Comparison of ENCODE assay signal across 22 cellular contexts in genomic region chr7:76142861-76143260, GRCh38. TPM values are rescaled to one million over a fixed set of nuclear protein-coding genes. Genes with fewer than 3 reads are reported as not detected.
DNase-seq lines count a peak whose midpoint lies in the region; ATAC-seq lines count a peak whose summit lies in the region.
"Had no signal": no experiment of that assay in that cellular context is flagged by ENCODE, and none has a peak within 500 bp of the region (broad histone marks: within the 10 kb centered on the region; RNA-seq: fewer than 3 reads in every experiment).

No MANE protein-coding gene starts in this region.

- peak; percentile 88 for ATAC-seq in activated naive CD8-positive, alpha-beta T cell treated with anti-CD3 and anti-CD28 coated beads, Interleukin-2, amount 50 U/mL, for 24 hours
- ATAC-seq in HG03135 (IDR thresholded peaks at IDR 0.05; ENCODE audit: unreplicated experiment) (no peak), GM19324 (IDR thresholded peaks at IDR 0.05; ENCODE audit: low FRiP score, unreplicated experiment) (no peak)
- ATAC-seq: esophagus mucosa had no signal

- peak; percentile 30 for DNase-seq in activated gamma-delta T cell treated with Interleukin-2 at 50 U/mL for 16 hours
- DNase-seq in activated gamma-delta T cell (lab: John Stamatoyannopoulos, UW): no peak
- DNase-seq in activated naive CD8-positive, alpha-beta T cell treated with anti-CD3 and anti-CD28 coated beads, Interleukin-2, amount 50 U/mL, for 24 hours: no peak
- DNase-seq in NCI-H1417 treated with DMSO at 0.1 percent for 48 hours (lab: John Stamatoyannopoulos, UW): no peak
- DNase-seq: DMS 273 treated with DMSO at 0.1 percent for 48 hours; effector memory CD4-positive, alpha-beta T cell; IMR-90; MG63; NCI-H1694; NCI-H2171 treated with DMSO at 0.1 percent for 48 hours; NCI-H524 treated with DMSO at 0.1 percent for 48 hours; uterus had no signal

- no peak overlapping the region for H3K4me3 ChIP-seq in thymus (ENCODE audit: low read length)
- H3K4me3 ChIP-seq: hepatocyte, MG63, neural progenitor cell, SK-N-MC, suprapubic skin, uterus had no signal

- peaks cover 5% of the 10 kb centered on the region for H3K36me3 Mint-ChIP-seq in T-helper 1 cell treated with Interleukin-12 subunit alpha and Interleukin-12 subunit beta and Interleukin-4 antibody, amounts not matched to agents 30 μg/mL and 1 μg/mL, for 36 hours (ENCODE audit: low read depth)
- H3K36me3 Mint-ChIP-seq in activated naive CD8-positive, alpha-beta T cell treated with anti-CD3 and anti-CD28 coated beads, Interleukin-2, amount 50 U/mL, for 24 hours (ENCODE audit: low read depth): no peaks in the 10 kb centered on the region
- H3K36me3 Mint-ChIP-seq: brain, neural progenitor cell had no signal

- peak overlapping the region; percentile 65 for H3K27ac ChIP-seq in thymus (ENCODE audit: low read depth)
- H3K27ac ChIP-seq: hepatocyte, neural progenitor cell, SK-N-MC, suprapubic skin, uterus had no signal

- H3K4me3 Mint-ChIP-seq in T-helper 1 cell treated with Interleukin-12 subunit alpha and Interleukin-12 subunit beta and Interleukin-4 antibody, amounts not matched to agents 30 μg/mL and 1 μg/mL, for 36 hours: peak overlapping the region; percentile 29
- H3K4me3 Mint-ChIP-seq in activated naive CD8-positive, alpha-beta T cell treated with anti-CD3 and anti-CD28 coated beads, Interleukin-2, amount 50 U/mL, for 24 hours: no peak overlapping the region
- H3K4me3 Mint-ChIP-seq: brain, neural progenitor cell had no signal

- WGBS in thymus: 86% methylated on average over 5 of the region's 5 CpGs

- H3K4me1 ChIP-seq in thymus (ENCODE audit: control insufficient read depth, insufficient read depth, low read length): no peaks in the 10 kb centered on the region
- H3K4me1 ChIP-seq: neural progenitor cell, suprapubic skin, uterus had no signal

- no peaks in the 10 kb centered on the region for H3K36me3 ChIP-seq in thymus (ENCODE audit: control insufficient read depth, insufficient read depth)
- H3K36me3 ChIP-seq: MG63, neural progenitor cell, suprapubic skin, uterus had no signal

- H3K27ac Mint-ChIP-seq in T-helper 1 cell treated with Interleukin-12 subunit alpha and Interleukin-12 subunit beta and Interleukin-4 antibody, amounts not matched to agents 30 μg/mL and 1 μg/mL, for 36 hours: peak overlapping the region; percentile 84
- no peak overlapping the region for H3K27ac Mint-ChIP-seq in activated naive CD8-positive, alpha-beta T cell treated with anti-CD3 and anti-CD28 coated beads, Interleukin-2, amount 50 U/mL, for 24 hours
- H3K27ac Mint-ChIP-seq: brain, neural progenitor cell had no signal

- H3K27me3 ChIP-seq in thymus (ENCODE audit: control insufficient read depth, insufficient read depth): no peaks in the 10 kb centered on the region
- H3K27me3 ChIP-seq: MG63, neural progenitor cell, suprapubic skin, uterus had no signal

- peaks cover 16% of the 10 kb centered on the region for H3K4me1 Mint-ChIP-seq in T-helper 1 cell treated with Interleukin-12 subunit alpha and Interleukin-12 subunit beta and Interleukin-4 antibody, amounts not matched to agents 30 μg/mL and 1 μg/mL, for 36 hours (ENCODE audit: low read depth)
- peaks cover 18% of the 10 kb centered on the region for H3K4me1 Mint-ChIP-seq in activated naive CD8-positive, alpha-beta T cell treated with anti-CD3 and anti-CD28 coated beads, Interleukin-2, amount 50 U/mL, for 24 hours
- H3K4me1 Mint-ChIP-seq: brain, neural progenitor cell had no signal

- H3K27me3 Mint-ChIP-seq in T-helper 1 cell treated with Interleukin-12 subunit alpha and Interleukin-12 subunit beta and Interleukin-4 antibody, amounts not matched to agents 30 μg/mL and 1 μg/mL, for 36 hours (ENCODE audit: low read depth): no peaks in the 10 kb centered on the region
- H3K27me3 Mint-ChIP-seq in activated naive CD8-positive, alpha-beta T cell treated with anti-CD3 and anti-CD28 coated beads, Interleukin-2, amount 50 U/mL, for 24 hours: no peaks in the 10 kb centered on the region

- H3K9me3 Mint-ChIP-seq in T-helper 1 cell treated with Interleukin-12 subunit alpha and Interleukin-12 subunit beta and Interleukin-4 antibody, amounts not matched to agents 30 μg/mL and 1 μg/mL, for 36 hours: peaks cover 6% of the 10 kb centered on the region
- H3K9me3 Mint-ChIP-seq in activated naive CD8-positive, alpha-beta T cell treated with anti-CD3 and anti-CD28 coated beads, Interleukin-2, amount 50 U/mL, for 24 hours: peaks cover 5% of the 10 kb centered on the region
- H3K9me3 Mint-ChIP-seq: neural progenitor cell had no signal

- no peaks in the 10 kb centered on the region for H3K9me3 ChIP-seq in thymus (ENCODE audit: control insufficient read depth)
- H3K9me3 ChIP-seq: suprapubic skin, uterus had no signal

RNA-seq across cellular contexts. Expression of gene SRRM3, which starts 58.8 kb away (rescaled TPM):
- 1.4 TPM for polyA plus RNA-seq in thymus
